ENCODE assay signal across 21 cellular contexts in genomic region chr15:75352186-75352585, GRCh38.
"Had no signal": no experiment of that assay in that cellular context is flagged by ENCODE, and none has a peak within 500 bp of the region (broad histone marks: within the 10 kb centered on the region; RNA-seq: fewer than 3 reads in every experiment).

No MANE protein-coding gene starts in this region.

- H3K27ac ChIP-seq: body of pancreas, dorsolateral prefrontal cortex, foreskin keratinocyte, left lung, thyroid gland had no signal

- FAIRE-seq: colon, keratinocyte had no signal

- H3K9me3 ChIP-seq: body of pancreas, left lung, thyroid gland had no signal

- H3K4me1 ChIP-seq: foreskin keratinocyte had no signal

- DNase-seq: activated CD4-positive, alpha-beta T cell treated with anti-CD3 and anti-CD28 coated beads for 36 hours; activated CD4-positive, alpha-beta T cell treated with anti-CD3 and anti-CD28 coated beads, Interleukin-2, amount 50 U/mL, for 48 hours; activated naive CD4-positive, alpha-beta T cell treated with anti-CD3 and anti-CD28 coated beads for 36 hours; body of pancreas; foreskin keratinocyte; hippocampal formation; left lung; mesenchymal stem cell; occipital lobe; stimulated activated CD4-positive, alpha-beta T cell treated with anti-CD3 and anti-CD28 coated beads, Interleukin-12 subunit alpha, Interleukin-12 subunit beta, amount 100 ng/mL, for 4 hours; stimulated activated CD4-positive, alpha-beta T cell treated with anti-CD3 and anti-CD28 coated beads, Interleukin-1b, Interleukin-23, amount 100 ng/mL, for 48 hours; stimulated activated CD8-positive, alpha-beta memory T cell treated with anti-CD3 and anti-CD28 coated beads, Interleukin-4, amount 100 ng/mL, for 48 hours; stimulated activated naive CD4-positive, alpha-beta T cell; SW 1271; thyroid gland had no signal

- ATAC-seq: activated CD4-positive, alpha-beta T cell treated with anti-CD3 and anti-CD28 coated beads for 36 hours; activated T-helper 17 cell treated with anti-CD3 and anti-CD28 coated beads, Interleukin-2, amount 50 U/mL, for 72 hours; body of pancreas; foreskin keratinocyte; left lung had no signal

- H3K27me3 Mint-ChIP-seq: activated CD4-positive, alpha-beta T cell treated with anti-CD3 and anti-CD28 coated beads for 36 hours; activated T-helper 17 cell treated with anti-CD3 and anti-CD28 coated beads, Interleukin-2, amount 50 U/mL, for 72 hours; progenitor cell of endocrine pancreas had no signal

- H3K4me3 Mint-ChIP-seq: activated CD4-positive, alpha-beta T cell treated with anti-CD3 and anti-CD28 coated beads for 36 hours; activated naive CD4-positive, alpha-beta T cell treated with anti-CD3 and anti-CD28 coated beads for 36 hours; activated T-helper 17 cell treated with anti-CD3 and anti-CD28 coated beads, Interleukin-2, amount 50 U/mL, for 72 hours had no signal

- H3K9me3 Mint-ChIP-seq: nephron had no signal

- H3K4me1 Mint-ChIP-seq: nephron had no signal

- H3K27me3 ChIP-seq: body of pancreas, dorsolateral prefrontal cortex, thyroid gland had no signal

- H3K4me3 ChIP-seq: body of pancreas, dorsolateral prefrontal cortex, left lung, thyroid gland had no signal
